Comparison of ENCODE assay signal across 21 cellular contexts in genomic region chr16:57644383-57645014, GRCh38. TPM values are rescaled to one million over a fixed set of nuclear protein-coding genes. Genes with fewer than 3 reads are reported as not detected.
DNase-seq lines count a peak whose midpoint lies in the region; ATAC-seq, FAIRE-seq and TF ChIP-seq lines count a peak whose summit lies in the region.
"Had no signal": no experiment of that assay in that cellular context is flagged by ENCODE, and none has a peak within 500 bp of the region (broad histone marks: within the 10 kb centered on the region; RNA-seq: fewer than 3 reads in every experiment).

No MANE protein-coding gene starts in this region.

- DNase-seq in left ventricle myocardium inferior: no peak
- no peak for DNase-seq in right cardiac atrium
- DNase-seq in K562 (ENCODE audit: extremely low read depth in 1 of 4, low spot score in 3 of 4): no peak
- no peak for DNase-seq in substantia nigra (lab: John Stamatoyannopoulos, UW)
- no peak for DNase-seq in T-helper 2 cell treated with Interferon-gamma antibody and Interleukin-4, amounts not matched to agents 5 μg/mL and 100 μg/mL, for 36 hours (ENCODE audit: low spot score)
- DNase-seq in MG63: no peak
- DNase-seq: 8988T, KG1, MV-4-11, NCI-H1105 treated with DMSO at 0.1 percent for 48 hours, NCI-H2081, NCI-H446 treated with DMSO at 0.1 percent for 48 hours, NCI-H526 treated with DMSO at 0.1 percent for 48 hours, OCI-M1, Right ventricle myocardium superior had no signal

- WGBS in right cardiac atrium: 95% methylated on average over 11 of the region's 11 CpGs
- WGBS in K562 (ENCODE audit: insufficient coverage, low coverage, missing lambda C conversion rate): 55% methylated on average over 11 of the region's 11 CpGs

- TF ChIP-seq EP300 in K562 (IDR thresholded peaks at IDR 0.05; ENCODE audit: low read length): no peak

- FAIRE-seq in K562 (lab: Jason Lieb, UNC): peak; percentile 26
- FAIRE-seq: D721Med had no signal

- H3K9me3 Mint-ChIP-seq in T-helper 2 cell treated with Interferon-gamma antibody and Interleukin-4, amounts not matched to agents 5 μg/mL and 100 μg/mL, for 36 hours: no peaks in the 10 kb centered on the region

- H3K79me2 ChIP-seq in K562 (ENCODE audit: control insufficient read depth, insufficient read depth, low read length): no peaks in the 10 kb centered on the region

- H3K9me1 ChIP-seq in K562 (ENCODE audit: control insufficient read depth, insufficient read depth, low read length): no peaks in the 10 kb centered on the region

- no peak overlapping the region for H3K4me2 ChIP-seq in K562 (ENCODE audit: insufficient read depth, low read length)

- H3K27ac ChIP-seq in left ventricle myocardium inferior (replicated peaks): peak overlapping the region; percentile 93
- no peak overlapping the region for H3K27ac ChIP-seq in right cardiac atrium (ENCODE audit: low read length)
- H3K27ac ChIP-seq in KOPT-K1 (ENCODE audit: low read depth, low read length, poor library complexity, severe bottlenecking): peak overlapping the region; percentile 95
- H3K27ac ChIP-seq in K562 (ENCODE audit: extremely low read depth, low read depth, low read length): no peak overlapping the region
- H3K27ac ChIP-seq in substantia nigra (ENCODE audit: low read depth, low read length, poor library complexity, severe bottlenecking): peak overlapping the region; percentile 51

- TF ChIP-seq RAD21 in K562 (CRISPR knock-in tag; conservative IDR thresholded peaks at IDR 0.05 in 1 of 2, IDR thresholded peaks at IDR 0.05 in 1 of 2): no peak

- H3K27me3 Mint-ChIP-seq in T-helper 2 cell treated with Interferon-gamma antibody and Interleukin-4, amounts not matched to agents 5 μg/mL and 100 μg/mL, for 36 hours (ENCODE audit: low read depth): peaks cover 11% of the 10 kb centered on the region

- peaks cover 24% of the 10 kb centered on the region for H3K4me1 Mint-ChIP-seq in T-helper 2 cell treated with Interferon-gamma antibody and Interleukin-4, amounts not matched to agents 5 μg/mL and 100 μg/mL, for 36 hours (ENCODE audit: low read depth)

- CTCF ChIA-PET in K562 (lab: Yijun Ruan, JAX; ENCODE audit: low intra/inter-chr PET ratio): no interaction called here

- POLR2A ChIA-PET in K562 (lab: Yijun Ruan, JAX): interaction anchor here (0.6 to 0.7 kb wide), 2 partner anchors 83 to 109 kb away, joined by 3 read pairs; no protein-coding TSS in a partner anchor

- no peak overlapping the region for H3K4me3 ChIP-seq in left ventricle myocardium inferior
- no peak overlapping the region for H3K4me3 ChIP-seq in right cardiac atrium (ENCODE audit: low read length)
- no peak overlapping the region for H3K4me3 ChIP-seq in K562
- H3K4me3 ChIP-seq in MG63: no peak overlapping the region
- H3K4me3 ChIP-seq: HAP-1 had no signal

- H2AFZ ChIP-seq in K562 (ENCODE audit: low read depth, low read length): no peak overlapping the region

- TF ChIP-seq POLR2A in K562 (conservative IDR thresholded peaks at IDR 0.05): no peak

- no peaks in the 10 kb centered on the region for H3K36me3 Mint-ChIP-seq in T-helper 2 cell treated with Interferon-gamma antibody and Interleukin-4, amounts not matched to agents 5 μg/mL and 100 μg/mL, for 36 hours (ENCODE audit: low read depth)
- H3K36me3 Mint-ChIP-seq: CD14-positive monocyte had no signal

- H3K27me3 ChIP-seq in left ventricle myocardium inferior (ENCODE audit: low read depth) (peaks cover 14% of the 10 kb centered on the region), right cardiac atrium (ENCODE audit: control insufficient read depth, insufficient read depth) (no peaks in the 10 kb centered on the region), K562 (ENCODE audit: control insufficient read depth in 2 of 2, insufficient read depth in 2 of 2, low read length in 2 of 2) (peaks cover 2 to 24% of the 10 kb centered on the region in 2 experiments; a peak in 3 of 5 replicates), MG63 (no peaks in the 10 kb centered on the region)

- no peaks in the 10 kb centered on the region for H3K36me3 ChIP-seq in left ventricle myocardium inferior
- peaks cover 10% of the 10 kb centered on the region; the same call in 1 of the 2 replicates for H3K36me3 ChIP-seq in KOPT-K1 (ENCODE audit: insufficient read depth, low read length)
- H3K36me3 ChIP-seq in K562 (ENCODE audit: control insufficient read depth, insufficient read depth, low read length): no peaks in the 10 kb centered on the region
- H3K36me3 ChIP-seq in MG63: no peaks in the 10 kb centered on the region
- H3K36me3 ChIP-seq: HAP-1 had no signal

- BruUV-seq in K562 (replicated peaks; lab: Mats Ljungman, UMichigan): no TSS peak

- H3K9me3 ChIP-seq in left ventricle myocardium inferior (replicated peaks) (no peaks in the 10 kb centered on the region), right cardiac atrium (ENCODE audit: control insufficient read depth, low read length) (no peaks in the 10 kb centered on the region), KOPT-K1 (ENCODE audit: insufficient read depth, low read length, poor library complexity, severe bottlenecking) (no peaks in the 10 kb centered on the region), K562 (replicated peaks; ENCODE audit: control insufficient read depth, insufficient read depth, low read depth, low read length) (peaks cover 3% of the 10 kb centered on the region), MG63 (no peaks in the 10 kb centered on the region)
- H3K9me3 ChIP-seq: HAP-1 had no signal

- peaks cover 7% of the 10 kb centered on the region for H4K20me1 ChIP-seq in K562 (replicated peaks; ENCODE audit: control insufficient read depth, insufficient read depth, low read length)

- H3K27ac Mint-ChIP-seq in T-helper 2 cell treated with Interferon-gamma antibody and Interleukin-4, amounts not matched to agents 5 μg/mL and 100 μg/mL, for 36 hours: no peak overlapping the region
- H3K27ac Mint-ChIP-seq: CD14-positive monocyte had no signal

- in situ Hi-C loops in K562 (cut with MboI): loop anchor here (5.0 kb wide), 1 partner anchor 57 kb away; no protein-coding TSS in a partner anchor

- no peak overlapping the region for H3K9ac ChIP-seq in K562 (ENCODE audit: insufficient read depth in 1 of 2, low read depth in 2 of 2, low read length in 2 of 2)

- ATAC-seq in right cardiac atrium (no peak), K562 (no peak), GM21786 (IDR thresholded peaks at IDR 0.05; ENCODE audit: unreplicated experiment) (no peak)

- H3K4me3 Mint-ChIP-seq in T-helper 2 cell treated with Interferon-gamma antibody and Interleukin-4, amounts not matched to agents 5 μg/mL and 100 μg/mL, for 36 hours: no peak overlapping the region
- H3K4me3 Mint-ChIP-seq: CD14-positive monocyte had no signal

- H3K4me1 ChIP-seq in left ventricle myocardium inferior: peaks cover 83% of the 10 kb centered on the region
- H3K4me1 ChIP-seq in right cardiac atrium (ENCODE audit: control insufficient read depth, insufficient read depth, low read length): peaks cover 9% of the 10 kb centered on the region
- H3K4me1 ChIP-seq in K562 (replicated peaks in 1 of 2; ENCODE audit: control insufficient read depth in 2 of 2, insufficient read depth in 2 of 2, low read length in 2 of 2): no peaks in the 10 kb centered on the region
- H3K4me1 ChIP-seq: HAP-1 had no signal

- no peak for TF ChIP-seq CTCF in left ventricle myocardium inferior (IDR thresholded peaks at IDR 0.05; ENCODE audit: borderline replicate concordance)
- TF ChIP-seq CTCF in K562 (IDR thresholded peaks at IDR 0.05 in 2 of 3, conservative IDR thresholded peaks at IDR 0.05 in 1 of 3; ENCODE audit: insufficient read depth in 2 of 3, low read depth in 1 of 3, low read length in 3 of 3): no peak

- intact Hi-C loops in left ventricle myocardium inferior (cut with micrococcal nuclease): no loop called here
- intact Hi-C loops in right cardiac atrium (cut with DNase I): loop anchor here in 2 of 4 donors (5.0 kb wide), 2 partner anchors 37 to 52 kb away; no protein-coding TSS in a partner anchor
- intact Hi-C loops in K562 (cut with micrococcal nuclease): loop anchor here (5.0 to 10.0 kb wide), 3 partner anchors 93 to 350 kb away; partner anchors contain the start of gene KATNB1

RNA-seq across cellular contexts. Expression of gene ADGRG1, which starts 16.1 kb away (rescaled TPM):
- total RNA-seq in left ventricle myocardium inferior (21.3 TPM), right cardiac atrium (10 to 100 TPM; 10.2 to 24.1 (median 17.4) TPM), K562 (2014; rRNA removed) (not detected in 2 replicates), K562 (2014; rRNA removed; fragmentation: Illumina TruSeq; extraction: Trizol) (not detected in 2 replicates), K562 (2015; rRNA removed; fragmentation: Illumina TruSeq; extraction: Trizol) (not detected in 2 replicates), K562 (2021) (0.31 TPM in 1 of 2 replicates, not detected in the other)
- polyA plus RNA-seq in right cardiac atrium (15.0 TPM), K562 (2011; rRNA removed) (0.04 and 0.57 TPM in 2 replicates), K562 (2014; fragmentation: Illumina TruSeq; extraction: Trizol) (0.16 and 0.29 TPM in 2 replicates), K562 (2014; fragmentation: Nextera tagmentation; extraction: Ambion mirVana) (not detected), K562 (2014; rRNA removed) (0.34 TPM in 1 of 2 replicates, not detected in the other)
- 0.81 and 1.3 TPM in 2 replicates for total RNA-seq in K562 (2011; cell fraction: chromatin; rRNA removed; ENCODE audit: low replicate concordance)
- 0.79 and 1.0 TPM in 2 replicates for total RNA-seq in K562 (2011; cell fraction: nucleolus; rRNA removed)
- 0.81 and 2.1 TPM in 2 replicates for total RNA-seq in K562 (2011; cell fraction: nucleoplasm; rRNA removed)
- polyA plus RNA-seq in K562 (2011; cell fraction: cytosol; rRNA removed): 0.12 and 0.15 TPM in 2 replicates
- polyA plus RNA-seq in K562 (2011; cell fraction: nucleus; rRNA removed): 0.70 and 0.81 TPM in 2 replicates
- 0.39 and 0.44 TPM in 2 replicates for polyA plus RNA-seq in K562 (2012)
- polyA minus RNA-seq in K562 (2011; rRNA and poly(A)+ RNA removed): 0.18 TPM in 2 replicates
- not detected in 2 replicates for polyA minus RNA-seq in K562 (2011; cell fraction: cytosol; rRNA and poly(A)+ RNA removed)
- polyA minus RNA-seq in K562 (2011; cell fraction: nucleus; rRNA and poly(A)+ RNA removed): 0.33 TPM in 1 of 2 replicates, not detected in the other
- 1.4 and 1.6 TPM in 2 replicates for total RNA-seq in MG63 (2014; rRNA removed; shearing (Covaris generic); ENCODE audit: low replicate concordance)

RNA-seq across cellular contexts. Expression of gene ADGRG3, which starts 23.6 kb away (rescaled TPM):
- total RNA-seq in left ventricle myocardium inferior (0.36 TPM), right cardiac atrium (under 1 TPM; 0.11 to 0.66 (median 0.19) TPM), K562 (2014; rRNA removed) (not detected in 2 replicates), K562 (2014; rRNA removed; fragmentation: Illumina TruSeq; extraction: Trizol) (0.16 TPM in 1 of 2 replicates, not detected in the other), K562 (2015; rRNA removed; fragmentation: Illumina TruSeq; extraction: Trizol) (0.08 TPM in 1 of 2 replicates, not detected in the other), K562 (2021) (0.09 and 0.16 TPM in 2 replicates)
- polyA plus RNA-seq in right cardiac atrium (0.11 TPM), K562 (2011; rRNA removed) (0.13 and 0.18 TPM in 2 replicates), K562 (2014; fragmentation: Illumina TruSeq; extraction: Trizol) (0.09 and 0.10 TPM in 2 replicates), K562 (2014; fragmentation: Nextera tagmentation; extraction: Ambion mirVana) (under 1 TPM; 0.10 to 0.30 TPM), K562 (2014; rRNA removed) (0.24 and 0.52 TPM in 2 replicates)
- total RNA-seq in K562 (2011; cell fraction: chromatin; rRNA removed; ENCODE audit: low replicate concordance): 0.40 and 1.00 TPM in 2 replicates
- total RNA-seq in K562 (2011; cell fraction: nucleolus; rRNA removed): 0.17 and 0.66 TPM in 2 replicates
- 0.29 TPM in 1 of 2 replicates, not detected in the other for total RNA-seq in K562 (2011; cell fraction: nucleoplasm; rRNA removed)
- 0.09 and 0.18 TPM in 2 replicates for polyA plus RNA-seq in K562 (2011; cell fraction: cytosol; rRNA removed)
- 0.51 and 0.59 TPM in 2 replicates for polyA plus RNA-seq in K562 (2011; cell fraction: nucleus; rRNA removed)
- 0.03 and 2.0 TPM in 2 replicates for polyA plus RNA-seq in K562 (2012)
- 0.21 TPM in 1 of 2 replicates, not detected in the other for polyA minus RNA-seq in K562 (2011; rRNA and poly(A)+ RNA removed)
- not detected in 2 replicates for polyA minus RNA-seq in K562 (2011; cell fraction: cytosol; rRNA and poly(A)+ RNA removed)
- 0.27 TPM in 1 of 2 replicates, not detected in the other for polyA minus RNA-seq in K562 (2011; cell fraction: nucleus; rRNA and poly(A)+ RNA removed)
- not detected in 2 replicates for total RNA-seq in MG63 (2014; rRNA removed; shearing (Covaris generic); ENCODE audit: low replicate concordance)
- total RNA-seq: SK-MEL-5 had no signal

RNA-seq across cellular contexts. Expression of gene DRC7, which starts 50.1 kb away (rescaled TPM):
- not detected for total RNA-seq in left ventricle myocardium inferior
- total RNA-seq in right cardiac atrium: not detected
- not detected for polyA plus RNA-seq in right cardiac atrium
- 0.90 and 1.9 TPM in 2 replicates for total RNA-seq in K562 (2011; cell fraction: chromatin; rRNA removed; ENCODE audit: low replicate concordance)
- total RNA-seq in K562 (2011; cell fraction: nucleolus; rRNA removed): not detected in 2 replicates
- 0.15 TPM in 1 of 2 replicates, not detected in the other for total RNA-seq in K562 (2011; cell fraction: nucleoplasm; rRNA removed)
- total RNA-seq in K562 (2014; rRNA removed): 0.09 TPM in 1 of 2 replicates, not detected in the other
- 0.04 TPM in 1 of 2 replicates, not detected in the other for total RNA-seq in K562 (2014; rRNA removed; fragmentation: Illumina TruSeq; extraction: Trizol)
- 0.19 and 0.33 TPM in 2 replicates for total RNA-seq in K562 (2015; rRNA removed; fragmentation: Illumina TruSeq; extraction: Trizol)
- 0.22 and 0.24 TPM in 2 replicates for total RNA-seq in K562 (2021)
- polyA plus RNA-seq in K562 (2011; rRNA removed): 0.13 and 0.53 TPM in 2 replicates
- 0.07 and 0.40 TPM in 2 replicates for polyA plus RNA-seq in K562 (2011; cell fraction: cytosol; rRNA removed)
- 0.65 and 1.0 TPM in 2 replicates for polyA plus RNA-seq in K562 (2011; cell fraction: nucleus; rRNA removed)
- 0.51 and 1.4 TPM in 2 replicates for polyA plus RNA-seq in K562 (2012)
- polyA plus RNA-seq in K562 (2014; fragmentation: Illumina TruSeq; extraction: Trizol): 0.12 and 0.29 TPM in 2 replicates
- polyA plus RNA-seq in K562 (2014; fragmentation: Nextera tagmentation; extraction: Ambion mirVana): not detected
- not detected in 2 replicates for polyA plus RNA-seq in K562 (2014; rRNA removed)
- 0.35 and 0.69 TPM in 2 replicates for polyA minus RNA-seq in K562 (2011; rRNA and poly(A)+ RNA removed)
- not detected in 2 replicates for polyA minus RNA-seq in K562 (2011; cell fraction: cytosol; rRNA and poly(A)+ RNA removed)
- polyA minus RNA-seq in K562 (2011; cell fraction: nucleus; rRNA and poly(A)+ RNA removed): 0.27 and 0.67 TPM in 2 replicates
- total RNA-seq in MG63 (2014; rRNA removed; shearing (Covaris generic); ENCODE audit: low replicate concordance): not detected in 2 replicates
- total RNA-seq: Right ventricle myocardium superior, SK-MEL-5 had no signal

Comparison
In these comparisons a context has a peak if more than half of its experiments do, and no peak if none do; other contexts are left out.
1. H3K27ac ChIP-seq: peak in left ventricle myocardium inferior (single experiment), KOPT-K1 (single experiment) and substantia nigra (single experiment); none in right cardiac atrium (single experiment) and K562 (single experiment).